Comparison of ENCODE assay signal across 10 cellular contexts in genomic region chr3:58422756-58423324, GRCh38. TPM values are rescaled to one million over a fixed set of nuclear protein-coding genes. Genes with fewer than 3 reads are reported as not detected.
DNase-seq lines count a peak whose midpoint lies in the region; ATAC-seq, FAIRE-seq and TF ChIP-seq lines count a peak whose summit lies in the region.
"Had no signal": no experiment of that assay in that cellular context is flagged by ENCODE, and none has a peak within 500 bp of the region (broad histone marks: within the 10 kb centered on the region; RNA-seq: fewer than 3 reads in every experiment).

No MANE protein-coding gene starts in this region.

- H3K27ac ChIP-seq in GM23338 (ENCODE audit: low read depth) (peak overlapping the region; percentile 72), K562 (ENCODE audit: extremely low read depth, low read depth, low read length) (no peak overlapping the region), liver (ENCODE audit: low read depth in 1 of 2, low read length in 2 of 2) (no peak overlapping the region), Karpas-422 (ENCODE audit: low read length) (no peak overlapping the region)

- H3K4me3 Mint-ChIP-seq in GM23338, result no peak overlapping the region
- no peak overlapping the region for H3K4me3 Mint-ChIP-seq in activated CD4-positive, alpha-beta T cell treated with anti-CD3 and anti-CD28 coated beads, Interleukin-2, amount 10 ng/mL, durations not matched to agents 7 days and 5 days
- H3K4me3 Mint-ChIP-seq: T-helper 2 cell treated with Interferon-gamma antibody and Interleukin-4, amounts not matched to agents 5 μg/mL and 100 μg/mL, for 36 hours had no signal

- TF ChIP-seq RAD21 in K562 (CRISPR knock-in tag; conservative IDR thresholded peaks at IDR 0.05 in 1 of 2, IDR thresholded peaks at IDR 0.05 in 1 of 2) (peak; percentile 31 to 46), liver (IDR thresholded peaks at IDR 0.05) (peak; percentile 51 to 63)

- H3K9me2 ChIP-seq in GM23338 (ENCODE audit: insufficient read depth) (no peaks in the 10 kb centered on the region), Karpas-422 (replicated peaks; ENCODE audit: insufficient read depth, low read length) (no peaks in the 10 kb centered on the region)

- peaks cover 9% of the 10 kb centered on the region for H3F3A ChIP-seq in GM23338 (replicated peaks; ENCODE audit: low read depth)

- H3K4me1 Mint-ChIP-seq in GM23338, result peaks cover 6% of the 10 kb centered on the region
- peaks cover 2% of the 10 kb centered on the region for H3K4me1 Mint-ChIP-seq in activated CD4-positive, alpha-beta T cell treated with anti-CD3 and anti-CD28 coated beads, Interleukin-2, amount 10 ng/mL, durations not matched to agents 7 days and 5 days

- H2AFZ ChIP-seq in GM23338, result no peak overlapping the region
- no peak overlapping the region for H2AFZ ChIP-seq in K562 (ENCODE audit: low read depth, low read length)
- no peak overlapping the region for H2AFZ ChIP-seq in Karpas-422 (ENCODE audit: low read length)

- BruUV-seq in K562 (replicated peaks; lab: Mats Ljungman, UMichigan), result no TSS peak

- CTCF ChIA-PET in AG04449 (lab: Yijun Ruan, JAX) (interaction anchor here (1.1 to 8.8 kb wide), 8 partner anchors 8 to 120 kb away, joined by 3 to 52 read pairs (median 4); partner anchors contain the start of genes HTD2 and RPP14), K562 (lab: Yijun Ruan, JAX; ENCODE audit: low intra/inter-chr PET ratio) (interaction anchor here (1.0 to 1.5 kb wide), 3 partner anchors 9 to 110 kb away, joined by 3 to 9 read pairs (median 4); no protein-coding TSS in a partner anchor)
- CTCF ChIA-PET in activated CD4-positive, alpha-beta T cell treated with anti-CD3 and anti-CD28 coated beads, Interleukin-2, amount 10 ng/mL, durations not matched to agents 7 days and 5 days (lab: Charles Lee), result no interaction called here

- H3K27ac Mint-ChIP-seq in GM23338, result no peak overlapping the region
- H3K27ac Mint-ChIP-seq in activated CD4-positive, alpha-beta T cell treated with anti-CD3 and anti-CD28 coated beads, Interleukin-2, amount 10 ng/mL, durations not matched to agents 7 days and 5 days, result no peak overlapping the region
- H3K27ac Mint-ChIP-seq: T-helper 2 cell treated with Interferon-gamma antibody and Interleukin-4, amounts not matched to agents 5 μg/mL and 100 μg/mL, for 36 hours had no signal

- 74% methylated on average over 4 of the region's 8 CpGs for WGBS in K562 (ENCODE audit: insufficient coverage, low coverage, missing lambda C conversion rate)
- 80% methylated on average over 8 of the region's 8 CpGs for WGBS in liver

- TF ChIP-seq CTCF in AG04449 (IDR thresholded peaks at IDR 0.05; ENCODE audit: insufficient read depth, low read length, missing control alignments) (peak; percentile 19), GM23338 (conservative IDR thresholded peaks at IDR 0.05; ENCODE audit: low read depth in 2 of 2) (peak; percentile 48 to 65), K562 (IDR thresholded peaks at IDR 0.05 in 2 of 3, conservative IDR thresholded peaks at IDR 0.05 in 1 of 3; ENCODE audit: insufficient read depth in 2 of 3, low read depth in 1 of 3, low read length in 3 of 3) (peak; percentile 20 to 47 (median 42); a peak in 3 of 6 replicates), liver (IDR thresholded peaks at IDR 0.05; ENCODE audit: low read depth, low read length, missing input control) (no peak)

- intact Hi-C loops in K562 (cut with micrococcal nuclease), result loop anchor here (2.0 to 5.0 kb wide), 2 partner anchors 110 to 209 kb away; no protein-coding TSS in a partner anchor

- TF ChIP-seq POLR2A in K562 (conservative IDR thresholded peaks at IDR 0.05), result no peak

- no peaks in the 10 kb centered on the region for H3K9me1 ChIP-seq in K562 (ENCODE audit: control insufficient read depth, insufficient read depth, low read length)

- no peaks in the 10 kb centered on the region for H3K9me3 Mint-ChIP-seq in GM23338
- no peaks in the 10 kb centered on the region for H3K9me3 Mint-ChIP-seq in activated CD4-positive, alpha-beta T cell treated with anti-CD3 and anti-CD28 coated beads, Interleukin-2, amount 10 ng/mL, durations not matched to agents 7 days and 5 days
- H3K9me3 Mint-ChIP-seq: T-helper 2 cell treated with Interferon-gamma antibody and Interleukin-4, amounts not matched to agents 5 μg/mL and 100 μg/mL, for 36 hours had no signal

- no peaks in the 10 kb centered on the region for H3K4me1 ChIP-seq in GM23338 (ENCODE audit: insufficient read depth)
- H3K4me1 ChIP-seq in K562 (replicated peaks in 1 of 2; ENCODE audit: control insufficient read depth in 2 of 2, insufficient read depth in 2 of 2, low read length in 2 of 2), result no peaks in the 10 kb centered on the region; a peak in 1 of 5 replicates
- peaks cover 0 to 7% (median 0%) of the 10 kb centered on the region in 4 donors for H3K4me1 ChIP-seq in liver (ENCODE audit: control insufficient read depth in 4 of 4, insufficient read depth in 4 of 4, low read length in 3 of 4)
- 0 out of 2 replicates have a peak, but pooled peaks cover 5% of the 10 kb centered on the region for H3K4me1 ChIP-seq in Karpas-422 (ENCODE audit: low read length)

- no peaks in the 10 kb centered on the region for H3K9me3 ChIP-seq in K562 (replicated peaks; ENCODE audit: control insufficient read depth, insufficient read depth, low read depth, low read length)
- no peaks in the 10 kb centered on the region for H3K9me3 ChIP-seq in liver (ENCODE audit: control insufficient read depth in 4 of 4, low read length in 3 of 4)
- H3K9me3 ChIP-seq in Karpas-422 (ENCODE audit: low read length), result no peaks in the 10 kb centered on the region

- H3K27me3 ChIP-seq in GM23338 (ENCODE audit: insufficient read depth) (no peaks in the 10 kb centered on the region), K562 (ENCODE audit: control insufficient read depth in 2 of 2, insufficient read depth in 2 of 2, low read length in 2 of 2) (no peaks in the 10 kb centered on the region), liver (ENCODE audit: control insufficient read depth in 4 of 4, insufficient read depth in 4 of 4, low read length in 3 of 4) (no peaks in the 10 kb centered on the region), Karpas-422 (ENCODE audit: low read length) (no peaks in the 10 kb centered on the region)

- DNase-seq in AG04449 (ENCODE audit: low read depth, low spot score), result no peak
- DNase-seq in GM23338 (ENCODE audit: low spot score), result peak; percentile 71
- DNase-seq in K562 (ENCODE audit: extremely low read depth in 1 of 4, low spot score in 3 of 4), result peak in 1 of 4 experiments; percentile 19
- DNase-seq in Karpas-422, result no peak
- DNase-seq in cortex of kidney (lab: John Stamatoyannopoulos, UW), result no peak
- DNase-seq in activated CD4-positive, alpha-beta T cell treated with anti-CD3 and anti-CD28 coated beads, Interleukin-2, amount 10 ng/mL, durations not matched to agents 7 days and 5 days, result no peak
- DNase-seq: NCI-H1105 had no signal

- no peaks in the 10 kb centered on the region for H3K79me2 ChIP-seq in GM23338 (replicated peaks; ENCODE audit: insufficient read depth)
- H3K79me2 ChIP-seq in K562 (ENCODE audit: control insufficient read depth, insufficient read depth, low read length), result no peaks in the 10 kb centered on the region
- no peaks in the 10 kb centered on the region for H3K79me2 ChIP-seq in Karpas-422 (ENCODE audit: low read length)

- FAIRE-seq in K562 (lab: Jason Lieb, UNC), result no peak

- H3K36me3 Mint-ChIP-seq in GM23338 (ENCODE audit: low read depth), result peaks cover 35% of the 10 kb centered on the region
- H3K36me3 Mint-ChIP-seq in activated CD4-positive, alpha-beta T cell treated with anti-CD3 and anti-CD28 coated beads, Interleukin-2, amount 10 ng/mL, durations not matched to agents 7 days and 5 days (ENCODE audit: low read depth), result peaks cover 28% of the 10 kb centered on the region

- TF ChIP-seq EP300 in K562 (IDR thresholded peaks at IDR 0.05; ENCODE audit: low read length), result no peak

- in situ Hi-C loops in K562 (cut with MboI), result no loop called here

- POLR2A ChIA-PET in AG04449 (lab: Yijun Ruan, JAX) (no interaction called here), K562 (lab: Yijun Ruan, JAX) (no interaction called here)
- POLR2A ChIA-PET in activated CD4-positive, alpha-beta T cell treated with anti-CD3 and anti-CD28 coated beads, Interleukin-2, amount 10 ng/mL, durations not matched to agents 7 days and 5 days (lab: Charles Lee), result no interaction called here

- ATAC-seq in GM23338 (peak; percentile 79), K562 (peak; percentile 71), HG03196 (IDR thresholded peaks at IDR 0.05; ENCODE audit: unreplicated experiment) (no peak)

- H3K9ac ChIP-seq in K562 (ENCODE audit: insufficient read depth in 1 of 2, low read depth in 2 of 2, low read length in 2 of 2) (no peak overlapping the region), liver (ENCODE audit: low read depth in 1 of 2, low read length in 2 of 2) (no peak overlapping the region), Karpas-422 (ENCODE audit: low read length) (no peak overlapping the region)

- H3K36me3 ChIP-seq in GM23338 (ENCODE audit: insufficient read depth), result peaks cover 29% of the 10 kb centered on the region
- H3K36me3 ChIP-seq in K562 (ENCODE audit: control insufficient read depth, insufficient read depth, low read length), result peaks cover 39% of the 10 kb centered on the region; the same call in 2 of the 3 replicates
- H3K36me3 ChIP-seq in liver (ENCODE audit: control insufficient read depth in 4 of 4, insufficient read depth in 3 of 4, low read depth in 1 of 4, low read length in 3 of 4), result peaks cover 10 to 38% (median 27%) of the 10 kb centered on the region in 4 donors
- H3K36me3 ChIP-seq in Karpas-422 (ENCODE audit: insufficient read depth, low read length), result peaks cover 70% of the 10 kb centered on the region; the same call in 1 of the 2 replicates

- H3K4me2 ChIP-seq in GM23338, result no peak overlapping the region
- H3K4me2 ChIP-seq in K562 (ENCODE audit: insufficient read depth, low read length), result no peak overlapping the region
- H3K4me2 ChIP-seq in Karpas-422 (ENCODE audit: low read depth, low read length, poor library complexity, severe bottlenecking), result no peak overlapping the region

- peaks cover 3% of the 10 kb centered on the region for H4K20me1 ChIP-seq in GM23338 (replicated peaks; ENCODE audit: insufficient read depth)
- no peaks in the 10 kb centered on the region for H4K20me1 ChIP-seq in K562 (replicated peaks; ENCODE audit: control insufficient read depth, insufficient read depth, low read length)
- H4K20me1 ChIP-seq in Karpas-422 (ENCODE audit: insufficient read depth, low read depth, low read length), result no peaks in the 10 kb centered on the region

- peaks cover 6% of the 10 kb centered on the region for H3K27me3 Mint-ChIP-seq in GM23338 (ENCODE audit: insufficient read depth, low read depth, poor library complexity)
- no peaks in the 10 kb centered on the region for H3K27me3 Mint-ChIP-seq in activated CD4-positive, alpha-beta T cell treated with anti-CD3 and anti-CD28 coated beads, Interleukin-2, amount 10 ng/mL, durations not matched to agents 7 days and 5 days

- no peak overlapping the region for H3K4me3 ChIP-seq in AG04449 (ENCODE audit: low read depth, low read length)
- H3K4me3 ChIP-seq in GM23338, result no peak overlapping the region
- H3K4me3 ChIP-seq in K562, result no peak overlapping the region
- no peak overlapping the region for H3K4me3 ChIP-seq in liver (ENCODE audit: low read depth in 1 of 3, low read length in 3 of 3)
- no peak overlapping the region for H3K4me3 ChIP-seq in Karpas-422 (ENCODE audit: low read length)

RNA-seq across cellular contexts. Expression of gene PDHB, which starts 10.8 kb away (rescaled TPM):
- total RNA-seq in GM23338 (2014; rRNA removed; shearing (Covaris generic)), result 153 and 222 TPM in 2 replicates
- 161 and 172 TPM in 2 replicates for polyA plus RNA-seq in GM23338 (2016; fragmentation: Nextera tagmentation; extraction: Ambion mirVana)
- total RNA-seq in K562 (2011; cell fraction: chromatin; rRNA removed; ENCODE audit: low replicate concordance), result 29.9 and 40.1 TPM in 2 replicates
- 18.7 and 20.1 TPM in 2 replicates for total RNA-seq in K562 (2011; cell fraction: nucleolus; rRNA removed)
- 26.5 and 29.7 TPM in 2 replicates for total RNA-seq in K562 (2011; cell fraction: nucleoplasm; rRNA removed)
- total RNA-seq in K562 (2014; rRNA removed), result 57.7 and 123 TPM in 2 replicates
- 66.0 and 71.2 TPM in 2 replicates for total RNA-seq in K562 (2014; rRNA removed; fragmentation: Illumina TruSeq; extraction: Trizol)
- total RNA-seq in K562 (2015; rRNA removed; fragmentation: Illumina TruSeq; extraction: Trizol), result 55.6 and 58.6 TPM in 2 replicates
- 50.9 and 51.2 TPM in 2 replicates for total RNA-seq in K562 (2021)
- 68.6 and 85.2 TPM in 2 replicates for polyA plus RNA-seq in K562 (2011; rRNA removed)
- polyA plus RNA-seq in K562 (2011; cell fraction: cytosol; rRNA removed), result 28.3 and 45.0 TPM in 2 replicates
- polyA plus RNA-seq in K562 (2011; cell fraction: nucleus; rRNA removed), result 17.2 and 30.0 TPM in 2 replicates
- polyA plus RNA-seq in K562 (2012), result 32.5 and 57.0 TPM in 2 replicates
- 54.3 and 58.0 TPM in 2 replicates for polyA plus RNA-seq in K562 (2014; fragmentation: Illumina TruSeq; extraction: Trizol)
- 100 to 1,000 TPM; 166 to 178 TPM for polyA plus RNA-seq in K562 (2014; fragmentation: Nextera tagmentation; extraction: Ambion mirVana)
- 90.0 and 131 TPM in 2 replicates for polyA plus RNA-seq in K562 (2014; rRNA removed)
- 46.6 and 49.0 TPM in 2 replicates for polyA minus RNA-seq in K562 (2011; rRNA and poly(A)+ RNA removed)
- polyA minus RNA-seq in K562 (2011; cell fraction: cytosol; rRNA and poly(A)+ RNA removed), result 16.7 and 21.8 TPM in 2 replicates
- 14.8 and 20.8 TPM in 2 replicates for polyA minus RNA-seq in K562 (2011; cell fraction: nucleus; rRNA and poly(A)+ RNA removed)
- total RNA-seq in liver, result 10 to 100 TPM; 47.8 to 65.6 TPM
- 10 to 100 TPM; 55.6 to 92.1 TPM for polyA plus RNA-seq in liver
- total RNA-seq in Karpas-422 (2014; rRNA removed; shearing (Covaris generic); ENCODE audit: low replicate concordance), result 61.6 and 130 TPM in 2 replicates
- total RNA-seq in activated CD4-positive, alpha-beta T cell treated with anti-CD3 and anti-CD28 coated beads, Interleukin-2, amount 10 ng/mL, durations not matched to agents 7 days and 5 days, result 10 to 100 TPM; 47.6 to 50.6 TPM
